1 cellular context compared by ENCODE assay signal in genomic region chr22:44158766-44159165, GRCh38.
TF ChIP-seq lines count a peak whose summit lies in the region.

No MANE protein-coding gene starts in this region.

TF ChIP-seq in H1, 55 proteins besides CTCF, POLR2A, EP300 and RAD21:
- TF ChIP-seq ZNF274 (IDR thresholded peaks at IDR 0.05; ENCODE audit: borderline replicate concordance, extremely low read depth, low read length) (no peak), BRCA1 (IDR thresholded peaks at IDR 0.05; ENCODE audit: low read depth, low read length) (no peak), ASH2L (IDR thresholded peaks at IDR 0.05; ENCODE audit: low read length) (no peak), BCL11A (IDR thresholded peaks at IDR 0.05; ENCODE audit: low read depth in 2 of 2, low read length in 2 of 2) (no peak), GABPA (IDR thresholded peaks at IDR 0.05; ENCODE audit: borderline replicate concordance, insufficient read depth, low read length) (no peak), TAF7 (optimal IDR thresholded peaks at IDR 0.05; ENCODE audit: borderline replicate concordance, low read depth, low read length) (no peak), CBX5 (IDR thresholded peaks at IDR 0.05; ENCODE audit: low read depth, low read length) (no peak), MAFK (IDR thresholded peaks at IDR 0.05; ENCODE audit: low read depth, low read length) (no peak), USF2 (IDR thresholded peaks at IDR 0.05; ENCODE audit: low read length) (no peak)
